Comparison of ENCODE assay signal across 1 cellular context in the genomic region with DNA sequence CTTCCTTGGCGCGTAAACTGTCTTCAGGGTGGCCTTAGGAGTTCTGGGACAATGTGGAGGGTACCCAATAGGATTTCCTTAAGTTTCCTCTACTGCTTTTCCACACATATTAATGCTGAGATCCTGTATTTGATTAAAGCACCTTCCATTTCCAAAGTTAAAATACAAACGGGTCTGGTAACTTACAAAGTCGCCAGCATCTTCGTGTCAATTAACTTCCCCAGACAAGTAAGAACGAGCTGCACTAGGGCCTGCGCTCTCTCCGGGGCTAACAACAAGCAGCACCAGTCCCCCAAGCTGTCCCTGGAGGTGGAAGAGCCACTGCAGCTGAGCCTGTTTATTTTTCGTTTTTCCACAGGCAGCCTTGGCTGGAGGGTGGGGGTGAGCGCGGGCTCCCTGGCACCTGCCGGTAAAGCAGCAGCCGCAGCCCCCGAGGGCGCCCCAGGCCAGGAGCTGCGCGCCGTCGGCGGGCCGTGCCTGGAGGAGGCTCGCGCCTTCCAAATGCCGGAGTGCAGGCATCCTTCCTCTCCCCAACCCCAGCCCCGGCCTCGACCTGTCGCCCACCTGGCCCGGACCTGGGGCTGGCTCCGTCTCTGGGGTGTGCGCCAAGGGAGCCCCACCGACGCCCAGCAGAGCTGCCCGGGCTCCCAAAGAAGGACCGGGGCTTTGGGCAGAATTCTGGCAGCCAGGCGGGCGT.
TF ChIP-seq lines count a peak whose summit lies in the region.

No MANE protein-coding gene starts in this region.

TF ChIP-seq in GM12878, 131 proteins besides CTCF, POLR2A, EP300 and RAD21 (continued from another document):
- no peak for TF ChIP-seq ZZZ3 (IDR thresholded peaks at IDR 0.05; ENCODE audit: control insufficient read depth, insufficient read length, low read depth)
- TF ChIP-seq NKRF (conservative IDR thresholded peaks at IDR 0.05): peak; percentile 44; the same call in 1 of the 2 replicates
- TF ChIP-seq SREBF1 (IDR thresholded peaks at IDR 0.05; ENCODE audit: low read length): no peak
- TF ChIP-seq PAX8 (IDR thresholded peaks at IDR 0.05): no peak
- TF ChIP-seq TARDBP (IDR thresholded peaks at IDR 0.05; ENCODE audit: borderline replicate concordance): no peak
- TF ChIP-seq MYB (IDR thresholded peaks at IDR 0.05; ENCODE audit: borderline replicate concordance, low read depth, low read length): no peak
- no peak for TF ChIP-seq YY1 (IDR thresholded peaks at IDR 0.05; ENCODE audit: low read depth, low read length)
- no peak; the same call in 1 of the 2 replicates for TF ChIP-seq LARP7 (IDR thresholded peaks at IDR 0.05)
- TF ChIP-seq ESRRA (IDR thresholded peaks at IDR 0.05; ENCODE audit: low read length): no peak
- peak; percentile 12; the same call in 1 of the 2 replicates for TF ChIP-seq SMARCA5 (IDR thresholded peaks at IDR 0.05)
- TF ChIP-seq MYC (IDR thresholded peaks at IDR 0.05; ENCODE audit: insufficient read depth, insufficient read length, insufficient replicate concordance, low read length, severe bottlenecking): no peak
- TF ChIP-seq, protein P1, sequence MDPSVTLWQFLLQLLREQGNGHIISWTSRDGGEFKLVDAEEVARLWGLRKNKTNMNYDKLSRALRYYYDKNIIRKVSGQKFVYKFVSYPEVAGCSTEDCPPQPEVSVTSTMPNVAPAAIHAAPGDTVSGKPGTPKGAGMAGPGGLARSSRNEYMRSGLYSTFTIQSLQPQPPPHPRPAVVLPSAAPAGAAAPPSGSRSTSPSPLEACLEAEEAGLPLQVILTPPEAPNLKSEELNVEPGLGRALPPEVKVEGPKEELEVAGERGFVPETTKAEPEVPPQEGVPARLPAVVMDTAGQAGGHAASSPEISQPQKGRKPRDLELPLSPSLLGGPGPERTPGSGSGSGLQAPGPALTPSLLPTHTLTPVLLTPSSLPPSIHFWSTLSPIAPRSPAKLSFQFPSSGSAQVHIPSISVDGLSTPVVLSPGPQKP (IDR thresholded peaks at IDR 0.05; ENCODE audit: low read depth, low read length): no peak
- TF ChIP-seq BMI1 (IDR thresholded peaks at IDR 0.05; ENCODE audit: borderline replicate concordance): no peak
- peak; percentile 51; the same call in 1 of the 2 replicates for TF ChIP-seq EED (IDR thresholded peaks at IDR 0.05; ENCODE audit: low read depth)
- TF ChIP-seq SMAD5 (IDR thresholded peaks at IDR 0.05; ENCODE audit: low read depth): no peak
- TF ChIP-seq, protein P2, sequence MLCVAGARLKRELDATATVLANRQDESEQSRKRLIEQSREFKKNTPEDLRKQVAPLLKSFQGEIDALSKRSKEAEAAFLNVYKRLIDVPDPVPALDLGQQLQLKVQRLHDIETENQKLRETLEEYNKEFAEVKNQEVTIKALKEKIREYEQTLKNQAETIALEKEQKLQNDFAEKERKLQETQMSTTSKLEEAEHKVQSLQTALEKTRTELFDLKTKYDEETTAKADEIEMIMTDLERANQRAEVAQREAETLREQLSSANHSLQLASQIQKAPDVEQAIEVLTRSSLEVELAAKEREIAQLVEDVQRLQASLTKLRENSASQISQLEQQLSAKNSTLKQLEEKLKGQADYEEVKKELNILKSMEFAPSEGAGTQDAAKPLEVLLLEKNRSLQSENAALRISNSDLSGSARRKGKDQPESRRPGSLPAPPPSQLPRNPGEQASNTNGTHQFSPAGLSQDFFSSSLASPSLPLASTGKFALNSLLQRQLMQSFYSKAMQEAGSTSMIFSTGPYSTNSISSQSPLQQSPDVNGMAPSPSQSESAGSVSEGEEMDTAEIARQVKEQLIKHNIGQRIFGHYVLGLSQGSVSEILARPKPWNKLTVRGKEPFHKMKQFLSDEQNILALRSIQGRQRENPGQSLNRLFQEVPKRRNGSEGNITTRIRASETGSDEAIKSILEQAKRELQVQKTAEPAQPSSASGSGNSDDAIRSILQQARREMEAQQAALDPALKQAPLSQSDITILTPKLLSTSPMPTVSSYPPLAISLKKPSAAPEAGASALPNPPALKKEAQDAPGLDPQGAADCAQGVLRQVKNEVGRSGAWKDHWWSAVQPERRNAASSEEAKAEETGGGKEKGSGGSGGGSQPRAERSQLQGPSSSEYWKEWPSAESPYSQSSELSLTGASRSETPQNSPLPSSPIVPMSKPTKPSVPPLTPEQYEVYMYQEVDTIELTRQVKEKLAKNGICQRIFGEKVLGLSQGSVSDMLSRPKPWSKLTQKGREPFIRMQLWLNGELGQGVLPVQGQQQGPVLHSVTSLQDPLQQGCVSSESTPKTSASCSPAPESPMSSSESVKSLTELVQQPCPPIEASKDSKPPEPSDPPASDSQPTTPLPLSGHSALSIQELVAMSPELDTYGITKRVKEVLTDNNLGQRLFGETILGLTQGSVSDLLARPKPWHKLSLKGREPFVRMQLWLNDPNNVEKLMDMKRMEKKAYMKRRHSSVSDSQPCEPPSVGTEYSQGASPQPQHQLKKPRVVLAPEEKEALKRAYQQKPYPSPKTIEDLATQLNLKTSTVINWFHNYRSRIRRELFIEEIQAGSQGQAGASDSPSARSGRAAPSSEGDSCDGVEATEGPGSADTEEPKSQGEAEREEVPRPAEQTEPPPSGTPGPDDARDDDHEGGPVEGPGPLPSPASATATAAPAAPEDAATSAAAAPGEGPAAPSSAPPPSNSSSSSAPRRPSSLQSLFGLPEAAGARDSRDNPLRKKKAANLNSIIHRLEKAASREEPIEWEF (IDR thresholded peaks at IDR 0.05; ENCODE audit: insufficient replicate concordance, low read depth, low read length): no peak
- TF ChIP-seq, protein P3, sequence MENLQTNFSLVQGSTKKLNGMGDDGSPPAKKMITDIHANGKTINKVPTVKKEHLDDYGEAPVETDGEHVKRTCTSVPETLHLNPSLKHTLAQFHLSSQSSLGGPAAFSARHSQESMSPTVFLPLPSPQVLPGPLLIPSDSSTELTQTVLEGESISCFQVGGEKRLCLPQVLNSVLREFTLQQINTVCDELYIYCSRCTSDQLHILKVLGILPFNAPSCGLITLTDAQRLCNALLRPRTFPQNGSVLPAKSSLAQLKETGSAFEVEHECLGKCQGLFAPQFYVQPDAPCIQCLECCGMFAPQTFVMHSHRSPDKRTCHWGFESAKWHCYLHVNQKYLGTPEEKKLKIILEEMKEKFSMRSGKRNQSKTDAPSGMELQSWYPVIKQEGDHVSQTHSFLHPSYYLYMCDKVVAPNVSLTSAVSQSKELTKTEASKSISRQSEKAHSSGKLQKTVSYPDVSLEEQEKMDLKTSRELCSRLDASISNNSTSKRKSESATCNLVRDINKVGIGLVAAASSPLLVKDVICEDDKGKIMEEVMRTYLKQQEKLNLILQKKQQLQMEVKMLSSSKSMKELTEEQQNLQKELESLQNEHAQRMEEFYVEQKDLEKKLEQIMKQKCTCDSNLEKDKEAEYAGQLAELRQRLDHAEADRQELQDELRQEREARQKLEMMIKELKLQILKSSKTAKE (IDR thresholded peaks at IDR 0.05; ENCODE audit: low read depth, poor library complexity, severe bottlenecking): no peak
- TF ChIP-seq, protein P4, sequence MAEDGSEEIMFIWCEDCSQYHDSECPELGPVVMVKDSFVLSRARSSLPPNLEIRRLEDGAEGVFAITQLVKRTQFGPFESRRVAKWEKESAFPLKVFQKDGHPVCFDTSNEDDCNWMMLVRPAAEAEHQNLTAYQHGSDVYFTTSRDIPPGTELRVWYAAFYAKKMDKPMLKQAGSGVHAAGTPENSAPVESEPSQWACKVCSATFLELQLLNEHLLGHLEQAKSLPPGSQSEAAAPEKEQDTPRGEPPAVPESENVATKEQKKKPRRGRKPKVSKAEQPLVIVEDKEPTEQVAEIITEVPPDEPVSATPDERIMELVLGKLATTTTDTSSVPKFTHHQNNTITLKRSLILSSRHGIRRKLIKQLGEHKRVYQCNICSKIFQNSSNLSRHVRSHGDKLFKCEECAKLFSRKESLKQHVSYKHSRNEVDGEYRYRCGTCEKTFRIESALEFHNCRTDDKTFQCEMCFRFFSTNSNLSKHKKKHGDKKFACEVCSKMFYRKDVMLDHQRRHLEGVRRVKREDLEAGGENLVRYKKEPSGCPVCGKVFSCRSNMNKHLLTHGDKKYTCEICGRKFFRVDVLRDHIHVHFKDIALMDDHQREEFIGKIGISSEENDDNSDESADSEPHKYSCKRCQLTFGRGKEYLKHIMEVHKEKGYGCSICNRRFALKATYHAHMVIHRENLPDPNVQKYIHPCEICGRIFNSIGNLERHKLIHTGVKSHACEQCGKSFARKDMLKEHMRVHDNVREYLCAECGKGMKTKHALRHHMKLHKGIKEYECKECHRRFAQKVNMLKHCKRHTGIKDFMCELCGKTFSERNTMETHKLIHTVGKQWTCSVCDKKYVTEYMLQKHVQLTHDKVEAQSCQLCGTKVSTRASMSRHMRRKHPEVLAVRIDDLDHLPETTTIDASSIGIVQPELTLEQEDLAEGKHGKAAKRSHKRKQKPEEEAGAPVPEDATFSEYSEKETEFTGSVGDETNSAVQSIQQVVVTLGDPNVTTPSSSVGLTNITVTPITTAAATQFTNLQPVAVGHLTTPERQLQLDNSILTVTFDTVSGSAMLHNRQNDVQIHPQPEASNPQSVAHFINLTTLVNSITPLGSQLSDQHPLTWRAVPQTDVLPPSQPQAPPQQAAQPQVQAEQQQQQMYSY (CRISPR knock-in tag; IDR thresholded peaks at IDR 0.05): no peak
- TF ChIP-seq FOXK2 (IDR thresholded peaks at IDR 0.05): no peak
- TF ChIP-seq PML (IDR thresholded peaks at IDR 0.05; ENCODE audit: low read length): no peak
- TF ChIP-seq, protein P5, sequence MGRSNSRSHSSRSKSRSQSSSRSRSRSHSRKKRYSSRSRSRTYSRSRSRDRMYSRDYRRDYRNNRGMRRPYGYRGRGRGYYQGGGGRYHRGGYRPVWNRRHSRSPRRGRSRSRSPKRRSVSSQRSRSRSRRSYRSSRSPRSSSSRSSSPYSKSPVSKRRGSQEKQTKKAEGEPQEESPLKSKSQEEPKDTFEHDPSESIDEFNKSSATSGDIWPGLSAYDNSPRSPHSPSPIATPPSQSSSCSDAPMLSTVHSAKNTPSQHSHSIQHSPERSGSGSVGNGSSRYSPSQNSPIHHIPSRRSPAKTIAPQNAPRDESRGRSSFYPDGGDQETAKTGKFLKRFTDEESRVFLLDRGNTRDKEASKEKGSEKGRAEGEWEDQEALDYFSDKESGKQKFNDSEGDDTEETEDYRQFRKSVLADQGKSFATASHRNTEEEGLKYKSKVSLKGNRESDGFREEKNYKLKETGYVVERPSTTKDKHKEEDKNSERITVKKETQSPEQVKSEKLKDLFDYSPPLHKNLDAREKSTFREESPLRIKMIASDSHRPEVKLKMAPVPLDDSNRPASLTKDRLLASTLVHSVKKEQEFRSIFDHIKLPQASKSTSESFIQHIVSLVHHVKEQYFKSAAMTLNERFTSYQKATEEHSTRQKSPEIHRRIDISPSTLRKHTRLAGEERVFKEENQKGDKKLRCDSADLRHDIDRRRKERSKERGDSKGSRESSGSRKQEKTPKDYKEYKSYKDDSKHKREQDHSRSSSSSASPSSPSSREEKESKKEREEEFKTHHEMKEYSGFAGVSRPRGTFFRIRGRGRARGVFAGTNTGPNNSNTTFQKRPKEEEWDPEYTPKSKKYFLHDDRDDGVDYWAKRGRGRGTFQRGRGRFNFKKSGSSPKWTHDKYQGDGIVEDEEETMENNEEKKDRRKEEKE (IDR thresholded peaks at IDR 0.05): 0 out of 2 replicates have a peak, but pooled peaks have one; percentile 4
- peak in 1 of 2 experiments; percentile 27; a peak in 3 of 4 replicates for TF ChIP-seq IKZF2 (IDR thresholded peaks at IDR 0.05)
- no peak for TF ChIP-seq YBX1 (IDR thresholded peaks at IDR 0.05)
- no peak for TF ChIP-seq IKZF1 (conservative IDR thresholded peaks at IDR 0.05)
